ENCODE assay signal across 8 cellular contexts in genomic region chr2:33275689-33276444, GRCh38.
DNase-seq lines count a peak whose midpoint lies in the region; ATAC-seq lines count a peak whose summit lies in the region.

No MANE protein-coding gene starts in this region.

- no peak overlapping the region for H3K4me3 Mint-ChIP-seq in activated CD4-positive, alpha-beta memory T cell treated with anti-CD3 and anti-CD28 coated beads, Interleukin-2, amount 10 ng/mL, durations not matched to agents 7 days and 5 days

- POLR2A ChIA-PET in activated CD4-positive, alpha-beta memory T cell treated with anti-CD3 and anti-CD28 coated beads, Interleukin-2, amount 10 ng/mL, durations not matched to agents 7 days and 5 days (lab: Charles Lee) = no interaction called here

- peak overlapping the region; percentile 53 for H3K27ac Mint-ChIP-seq in activated CD4-positive, alpha-beta memory T cell treated with anti-CD3 and anti-CD28 coated beads, Interleukin-2, amount 10 ng/mL, durations not matched to agents 7 days and 5 days

- no peak for ATAC-seq in left colon

- H3K4me1 Mint-ChIP-seq in activated CD4-positive, alpha-beta memory T cell treated with anti-CD3 and anti-CD28 coated beads, Interleukin-2, amount 10 ng/mL, durations not matched to agents 7 days and 5 days = peaks cover 25% of the 10 kb centered on the region

- H3K27me3 Mint-ChIP-seq in activated CD4-positive, alpha-beta memory T cell treated with anti-CD3 and anti-CD28 coated beads, Interleukin-2, amount 10 ng/mL, durations not matched to agents 7 days and 5 days = peaks cover 13% of the 10 kb centered on the region

- no peaks in the 10 kb centered on the region for H3K36me3 Mint-ChIP-seq in activated CD4-positive, alpha-beta memory T cell treated with anti-CD3 and anti-CD28 coated beads, Interleukin-2, amount 10 ng/mL, durations not matched to agents 7 days and 5 days (ENCODE audit: low read depth)

- no peaks in the 10 kb centered on the region for H3K9me3 Mint-ChIP-seq in activated CD4-positive, alpha-beta memory T cell treated with anti-CD3 and anti-CD28 coated beads, Interleukin-2, amount 10 ng/mL, durations not matched to agents 7 days and 5 days

- peak; percentile 1 for DNase-seq in NCI-H748 (lab: John Stamatoyannopoulos, UW; ENCODE audit: unreplicated experiment)
- no peak for DNase-seq in NCI-H748 treated with DMSO at 0.1 percent for 48 hours (lab: John Stamatoyannopoulos, UW)
- peak; percentile 65 for DNase-seq in activated CD4-positive, alpha-beta memory T cell treated with anti-CD3 and anti-CD28 coated beads, Interleukin-2, amount 10 ng/mL, durations not matched to agents 7 days and 5 days
- DNase-seq in head of caudate nucleus = peak in 24 of 42 donors; percentile 6 to 57 (median 22)
- DNase-seq in stimulated activated CD8-positive, alpha-beta memory T cell treated with anti-CD3 and anti-CD28 coated beads, Interleukin-4, amount 100 ng/mL, for 48 hours = peak; percentile 43
- DNase-seq in left colon = no peak
- no peak for DNase-seq in retina
- no peak for DNase-seq in GDM1 (lab: John Stamatoyannopoulos, UW)

- CTCF ChIA-PET in activated CD4-positive, alpha-beta memory T cell treated with anti-CD3 and anti-CD28 coated beads, Interleukin-2, amount 10 ng/mL, durations not matched to agents 7 days and 5 days (lab: Charles Lee) = interaction anchor here (0.5 kb wide), 1 partner anchor 103 kb away, joined by 4 read pairs; no protein-coding TSS in a partner anchor

- intact Hi-C loops in head of caudate nucleus (cut with DNase I) = no loop called here
- intact Hi-C loops in left colon (cut with DNase I, micrococcal nuclease) = loop anchor here in 1 of 2 donors (10.0 kb wide), 1 partner anchor 241 kb away; no protein-coding TSS in a partner anchor

Comparison
In these comparisons a context has a peak if more than half of its experiments do, and no peak if none do; other contexts are left out.
1. DNase-seq: peak in NCI-H748 (single experiment), activated CD4-positive, alpha-beta memory T cell treated with anti-CD3 and anti-CD28 coated beads, Interleukin-2, amount 10 ng/mL, durations not matched to agents 7 days and 5 days (single experiment), head of caudate nucleus (24 of 42) and stimulated activated CD8-positive, alpha-beta memory T cell treated with anti-CD3 and anti-CD28 coated beads, Interleukin-4, amount 100 ng/mL, for 48 hours (single experiment); none in NCI-H748 treated with DMSO at 0.1 percent for 48 hours (single experiment), left colon (0 of 2), retina (single experiment) and GDM1 (single experiment).